In the genomic region with DNA sequence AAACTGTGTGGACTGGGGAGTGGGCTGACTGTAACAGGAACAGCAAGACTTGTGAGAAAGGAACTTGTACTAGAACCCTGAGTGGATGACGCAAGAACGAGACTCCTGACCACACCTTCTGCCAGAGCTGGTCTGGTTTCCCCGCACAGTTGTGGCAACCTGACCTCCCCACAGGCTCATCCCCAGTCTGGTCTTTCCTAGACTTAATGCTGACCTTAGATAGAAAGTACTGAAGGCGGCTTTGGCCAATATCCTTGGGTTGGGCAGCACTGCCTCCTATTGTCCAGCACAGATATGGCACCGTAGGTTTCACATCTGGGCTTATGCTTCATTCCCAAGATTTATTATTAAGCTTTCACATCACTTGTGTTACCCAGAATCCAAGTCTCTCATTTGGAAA, we compare ENCODE assay signal across 23 cellular contexts.
DNase-seq lines count a peak whose midpoint lies in the region; ATAC-seq and TF ChIP-seq lines count a peak whose summit lies in the region.
"Had no signal": no experiment of that assay in that cellular context is flagged by ENCODE, and none has a peak within 500 bp of the region (broad histone marks: within the 10 kb centered on the region; RNA-seq: fewer than 3 reads in every experiment).

No MANE protein-coding gene starts in this region.

- POLR2A ChIA-PET in WTC11 (lab: Charles Lee) = no interaction called here

- peaks cover 61% of the 10 kb centered on the region for H3K9me3 Mint-ChIP-seq in WTC11

- H3K9me2 ChIP-seq in Loucy (replicated peaks; ENCODE audit: low read depth, low read length) = no peaks in the 10 kb centered on the region

- H3K36me3 ChIP-seq in Loucy (ENCODE audit: insufficient read depth, low read length) = no peaks in the 10 kb centered on the region
- no peaks in the 10 kb centered on the region for H3K36me3 ChIP-seq in testis (ENCODE audit: low read depth, missing control alignments)
- H3K36me3 ChIP-seq: gastroesophageal sphincter, ovary, vagina had no signal

- H4K20me1 ChIP-seq in Loucy (ENCODE audit: insufficient read depth, low read length, poor library complexity, severe bottlenecking) = no peaks in the 10 kb centered on the region

- H3K27ac ChIP-seq in testis = no peak overlapping the region
- H3K27ac ChIP-seq: A549, gastroesophageal sphincter, ovary, RWPE1, vagina had no signal

- no peak overlapping the region for H3K4me3 ChIP-seq in Loucy (ENCODE audit: low read length, poor library complexity, severe bottlenecking)
- no peak overlapping the region for H3K4me3 ChIP-seq in testis
- H3K4me3 ChIP-seq: A549, gastroesophageal sphincter, ovary, vagina had no signal

- peaks cover 45% of the 10 kb centered on the region for H3K36me3 Mint-ChIP-seq in WTC11
- H3K36me3 Mint-ChIP-seq: activated naive CD4-positive, alpha-beta T cell treated with anti-CD3 and anti-CD28 coated beads, Interleukin-2, amount 50 U/mL, for 24 hours had no signal

- H3K27me3 ChIP-seq in Loucy (ENCODE audit: insufficient read depth, low read length, poor library complexity, severe bottlenecking) (no peaks in the 10 kb centered on the region), testis (no peaks in the 10 kb centered on the region)
- H3K27me3 ChIP-seq: gastroesophageal sphincter, ovary, vagina had no signal

- no peaks in the 10 kb centered on the region; the same call in 1 of the 2 replicates for H3K9me3 ChIP-seq in Loucy (ENCODE audit: insufficient read depth, low read depth, low read length)
- H3K9me3 ChIP-seq in testis = no peaks in the 10 kb centered on the region
- H3K9me3 ChIP-seq: A549, ovary, vagina had no signal

- no peak for TF ChIP-seq POLR2A in testis (IDR thresholded peaks at IDR 0.05)

- H3K4me1 Mint-ChIP-seq in WTC11 = no peaks in the 10 kb centered on the region
- H3K4me1 Mint-ChIP-seq: activated naive CD4-positive, alpha-beta T cell treated with anti-CD3 and anti-CD28 coated beads, Interleukin-2, amount 50 U/mL, for 24 hours; naive B cell had no signal

- no peak overlapping the region for H2AFZ ChIP-seq in Loucy (ENCODE audit: low read length)

- TF ChIP-seq CTCF in Loucy (conservative IDR thresholded peaks at IDR 0.05; ENCODE audit: low read length) (peak; percentile 63), WTC11 (IDR thresholded peaks at IDR 0.05) (peak; percentile 27; the same call in 1 of the 2 replicates), testis (IDR thresholded peaks at IDR 0.05) (peak in 2 of 3 experiments; percentile 31 to 33)

- 86 to 91% methylated on average over 5 of the region's 5 CpGs for WGBS in testis, 2 donors

- H3K9ac ChIP-seq in Loucy (ENCODE audit: low read depth, low read length, poor library complexity, severe bottlenecking) = no peak overlapping the region

- H3K4me3 Mint-ChIP-seq in WTC11 = no peak overlapping the region
- H3K4me3 Mint-ChIP-seq: activated naive CD4-positive, alpha-beta T cell treated with anti-CD3 and anti-CD28 coated beads, Interleukin-2, amount 50 U/mL, for 24 hours; naive B cell had no signal

- no peaks in the 10 kb centered on the region for H3K4me1 ChIP-seq in Loucy (ENCODE audit: insufficient read depth, low read length, poor library complexity, severe bottlenecking)
- H3K4me1 ChIP-seq in testis = no peaks in the 10 kb centered on the region
- H3K4me1 ChIP-seq: A549, gastroesophageal sphincter, vagina had no signal

- peak; percentile 17 for DNase-seq in SKM-1 treated with dmso at 0.1 percent for 144 hours (lab: John Stamatoyannopoulos, UW; ENCODE audit: unreplicated experiment)
- DNase-seq in SKM-1 (lab: John Stamatoyannopoulos, UW; ENCODE audit: unreplicated experiment) = no peak
- peak; percentile 20 for DNase-seq in WTC11 (ENCODE audit: low spot score)
- DNase-seq in testis = peak; percentile 36
- DNase-seq in pons (ENCODE audit: low spot score) = no peak
- no peak for DNase-seq in NCI-H128 (lab: John Stamatoyannopoulos, UW; ENCODE audit: unreplicated experiment)
- DNase-seq: activated CD4-positive, alpha-beta T cell treated with anti-CD3 and anti-CD28 coated beads for 4 hours; C1 segment of cervical spinal cord; DMS 273 treated with DMSO at 0.1 percent for 48 hours; left colon; mesenchymal stem cell; naive B cell; NCI-H1930; ovary; substantia nigra had no signal

- H3K27me3 Mint-ChIP-seq in WTC11 (ENCODE audit: low read depth) = no peaks in the 10 kb centered on the region
- H3K27me3 Mint-ChIP-seq: activated naive CD4-positive, alpha-beta T cell treated with anti-CD3 and anti-CD28 coated beads, Interleukin-2, amount 50 U/mL, for 24 hours; naive B cell had no signal

- ATAC-seq in WTC11 = peak; percentile 74
- no peak for ATAC-seq in HG03095 (IDR thresholded peaks at IDR 0.05; ENCODE audit: unreplicated experiment)
- ATAC-seq: A549, gastroesophageal sphincter, left colon, sciatic nerve had no signal

- no peak overlapping the region for H3K27ac Mint-ChIP-seq in WTC11
- H3K27ac Mint-ChIP-seq: activated naive CD4-positive, alpha-beta T cell treated with anti-CD3 and anti-CD28 coated beads, Interleukin-2, amount 50 U/mL, for 24 hours; naive B cell had no signal

- CTCF ChIA-PET in WTC11 (lab: Charles Lee) = interaction anchor here (0.6 to 1.3 kb wide), 4 partner anchors 10 to 106 kb away, joined by 3 to 5 read pairs (median 3); no protein-coding TSS in a partner anchor

- H3K4me2 ChIP-seq in Loucy (ENCODE audit: low read depth, low read length, poor library complexity, severe bottlenecking) = no peak overlapping the region
- H3K4me2 ChIP-seq: A549 had no signal

- no peaks in the 10 kb centered on the region for H3K79me2 ChIP-seq in Loucy (ENCODE audit: insufficient read depth, low read length)

- intact Hi-C loops in testis (cut with DNase I; ENCODE audit: low total_unique reads) = no loop called here

- H3F3A ChIP-seq in Loucy (ENCODE audit: low read depth) = no peaks in the 10 kb centered on the region

TF ChIP-seq in WTC11, 78 proteins besides CTCF, POLR2A, EP300 and RAD21:
- TF ChIP-seq, protein P1, sequence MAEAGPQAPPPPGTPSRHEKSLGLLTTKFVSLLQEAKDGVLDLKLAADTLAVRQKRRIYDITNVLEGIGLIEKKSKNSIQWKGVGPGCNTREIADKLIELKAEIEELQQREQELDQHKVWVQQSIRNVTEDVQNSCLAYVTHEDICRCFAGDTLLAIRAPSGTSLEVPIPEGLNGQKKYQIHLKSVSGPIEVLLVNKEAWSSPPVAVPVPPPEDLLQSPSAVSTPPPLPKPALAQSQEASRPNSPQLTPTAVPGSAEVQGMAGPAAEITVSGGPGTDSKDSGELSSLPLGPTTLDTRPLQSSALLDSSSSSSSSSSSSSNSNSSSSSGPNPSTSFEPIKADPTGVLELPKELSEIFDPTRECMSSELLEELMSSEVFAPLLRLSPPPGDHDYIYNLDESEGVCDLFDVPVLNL (CRISPR knock-in tag; IDR thresholded peaks at IDR 0.05; ENCODE audit: borderline replicate concordance, low read depth) = no peak
- TF ChIP-seq, protein P2, sequence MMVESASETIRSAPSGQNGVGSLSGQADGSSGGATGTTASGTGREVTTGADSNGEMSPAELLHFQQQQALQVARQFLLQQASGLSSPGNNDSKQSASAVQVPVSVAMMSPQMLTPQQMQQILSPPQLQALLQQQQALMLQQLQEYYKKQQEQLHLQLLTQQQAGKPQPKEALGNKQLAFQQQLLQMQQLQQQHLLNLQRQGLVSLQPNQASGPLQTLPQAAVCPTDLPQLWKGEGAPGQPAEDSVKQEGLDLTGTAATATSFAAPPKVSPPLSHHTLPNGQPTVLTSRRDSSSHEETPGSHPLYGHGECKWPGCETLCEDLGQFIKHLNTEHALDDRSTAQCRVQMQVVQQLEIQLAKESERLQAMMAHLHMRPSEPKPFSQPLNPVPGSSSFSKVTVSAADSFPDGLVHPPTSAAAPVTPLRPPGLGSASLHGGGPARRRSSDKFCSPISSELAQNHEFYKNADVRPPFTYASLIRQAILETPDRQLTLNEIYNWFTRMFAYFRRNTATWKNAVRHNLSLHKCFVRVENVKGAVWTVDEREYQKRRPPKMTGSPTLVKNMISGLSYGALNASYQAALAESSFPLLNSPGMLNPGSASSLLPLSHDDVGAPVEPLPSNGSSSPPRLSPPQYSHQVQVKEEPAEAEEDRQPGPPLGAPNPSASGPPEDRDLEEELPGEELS (CRISPR knock-in tag; IDR thresholded peaks at IDR 0.05) = no peak
- TF ChIP-seq NR3C1 (CRISPR knock-in tag; conservative IDR thresholded peaks at IDR 0.05; ENCODE audit: low read depth) (no peak), FOXK1 (CRISPR knock-in tag; IDR thresholded peaks at IDR 0.05) (no peak), TP53 (CRISPR knock-in tag; IDR thresholded peaks at IDR 0.05) (no peak), NR1H2 (CRISPR knock-in tag; IDR thresholded peaks at IDR 0.05) (no peak), NR2C2 (CRISPR knock-in tag; IDR thresholded peaks at IDR 0.05) (no peak), ZNF138 (CRISPR knock-in tag; conservative IDR thresholded peaks at IDR 0.05) (no peak), JUN (CRISPR knock-in tag; IDR thresholded peaks at IDR 0.05) (no peak), ZNF263 (CRISPR knock-in tag; IDR thresholded peaks at IDR 0.05; ENCODE audit: low read depth) (no peak), ZNF423 (CRISPR knock-in tag; IDR thresholded peaks at IDR 0.05) (no peak)
- TF ChIP-seq, protein P3, sequence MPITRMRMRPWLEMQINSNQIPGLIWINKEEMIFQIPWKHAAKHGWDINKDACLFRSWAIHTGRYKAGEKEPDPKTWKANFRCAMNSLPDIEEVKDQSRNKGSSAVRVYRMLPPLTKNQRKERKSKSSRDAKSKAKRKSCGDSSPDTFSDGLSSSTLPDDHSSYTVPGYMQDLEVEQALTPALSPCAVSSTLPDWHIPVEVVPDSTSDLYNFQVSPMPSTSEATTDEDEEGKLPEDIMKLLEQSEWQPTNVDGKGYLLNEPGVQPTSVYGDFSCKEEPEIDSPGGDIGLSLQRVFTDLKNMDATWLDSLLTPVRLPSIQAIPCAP (CRISPR knock-in tag; IDR thresholded peaks at IDR 0.05) = no peak

Comparison
In these comparisons a context has a peak if more than half of its experiments do, and no peak if none do; other contexts are left out.
1. DNase-seq: peak in SKM-1 treated with dmso at 0.1 percent for 144 hours (single experiment), WTC11 (single experiment) and testis (single experiment); none in SKM-1 (single experiment), pons (single experiment) and NCI-H128 (single experiment).
2. Peak in every context shown above with its lines, with median percentiles within 50 percentile points of each other: CTCF ChIP-seq.